In the genomic region with DNA sequence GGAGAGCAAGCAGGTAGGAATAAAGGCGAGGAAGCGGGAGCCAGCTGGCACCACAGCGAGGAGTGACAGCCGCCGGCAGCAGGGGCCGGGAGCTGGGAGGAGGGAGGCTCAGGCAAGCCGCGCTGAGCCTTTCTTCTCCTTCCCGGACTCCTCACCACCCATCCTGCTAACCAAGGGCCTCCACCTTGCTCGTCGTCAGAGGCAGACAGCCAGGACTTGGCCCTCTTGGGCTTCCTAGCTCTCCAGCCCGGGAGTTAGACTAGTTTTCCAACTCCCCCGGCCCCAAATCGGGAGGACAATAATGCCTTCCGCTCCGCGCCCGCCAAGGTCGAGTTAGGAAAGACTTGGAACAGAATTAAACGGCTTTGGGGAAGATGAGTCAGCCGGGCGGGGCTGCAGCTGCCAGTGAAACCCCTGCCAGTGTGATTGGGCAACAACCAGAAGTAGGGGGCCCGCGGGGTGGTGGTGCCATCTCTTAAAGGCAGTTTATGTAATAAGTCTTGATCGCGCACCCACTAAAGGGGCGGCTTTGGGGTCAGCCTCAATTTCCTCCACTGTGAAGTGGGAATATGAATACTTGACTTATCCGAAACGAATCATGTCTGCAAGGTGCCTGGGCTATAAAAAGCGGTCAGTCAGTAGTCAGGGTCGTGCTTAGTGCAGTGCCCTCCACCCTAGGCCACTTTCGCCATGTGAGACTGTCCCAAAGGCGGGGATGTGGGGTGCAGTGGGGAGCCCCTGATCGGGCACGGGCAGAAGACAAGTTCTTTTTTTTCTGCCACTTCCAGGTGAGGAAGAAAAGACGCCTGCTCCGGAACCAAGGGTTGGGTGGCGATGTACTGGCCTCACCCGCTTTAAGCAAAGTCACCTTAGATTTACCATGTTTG, we compare ENCODE assay signal across 7 cellular contexts. TPM values are rescaled to one million over a fixed set of nuclear protein-coding genes. Genes with fewer than 3 reads are reported as not detected.
DNase-seq lines count a peak whose midpoint lies in the region; ATAC-seq and TF ChIP-seq lines count a peak whose summit lies in the region.

No MANE protein-coding gene starts in this region.

- H2AFZ ChIP-seq in GM23248 (peak overlapping the region; percentile 84), parathyroid adenoma (peak overlapping the region; percentile 62)

- H3K4me2 ChIP-seq in GM23248 (ENCODE audit: unreplicated experiment) (peak overlapping the region; percentile 87), parathyroid adenoma (ENCODE audit: low read length) (peak overlapping the region; percentile 76)

- H3K4me1 ChIP-seq in GM23248 (ENCODE audit: insufficient read depth): no peaks in the 10 kb centered on the region
- no peaks in the 10 kb centered on the region for H3K4me1 ChIP-seq in parathyroid adenoma

- 2% methylated on average over 26 to 39 of the region's 39 CpGs for WGBS in GM23248 (ENCODE audit: low coverage in 1 of 2, low lambda C conversion rate in 2 of 2, missing lambda C conversion rate in 2 of 2), 2 experiments

- no peaks in the 10 kb centered on the region for H3K36me3 Mint-ChIP-seq in activated naive CD8-positive, alpha-beta T cell

- H3K4me3 Mint-ChIP-seq in activated naive CD8-positive, alpha-beta T cell: peak overlapping the region; percentile 82

- ATAC-seq in Right ventricle myocardium superior (ENCODE audit: poor library complexity): peak; percentile 65
- no peak for ATAC-seq in GM21825 (IDR thresholded peaks at IDR 0.05; ENCODE audit: unreplicated experiment)

- H3K4me1 Mint-ChIP-seq in activated naive CD8-positive, alpha-beta T cell (ENCODE audit: low read depth): peaks cover 12% of the 10 kb centered on the region

- H3K27me3 ChIP-seq in GM23248 (replicated peaks; ENCODE audit: insufficient read depth) (no peaks in the 10 kb centered on the region), parathyroid adenoma (ENCODE audit: control insufficient read depth, insufficient read depth, low read length) (no peaks in the 10 kb centered on the region)

- no peaks in the 10 kb centered on the region for H3K9me3 Mint-ChIP-seq in activated naive CD8-positive, alpha-beta T cell (ENCODE audit: low read depth)

- in situ Hi-C loops in GM23248 (cut with MboI): no loop called here

- DNase-seq in GM23248 (peak; percentile 82), NCI-H345 treated with DMSO at 0.1 percent for 48 hours (lab: John Stamatoyannopoulos, UW; ENCODE audit: unreplicated experiment) (peak; percentile 11), Right ventricle myocardium superior (peak; percentile 77), UCSD-AML1 (lab: John Stamatoyannopoulos, UW; ENCODE audit: unreplicated experiment) (no peak)

- H3K79me2 ChIP-seq in GM23248 (ENCODE audit: insufficient read depth) (no peaks in the 10 kb centered on the region), parathyroid adenoma (no peaks in the 10 kb centered on the region)

- no peaks in the 10 kb centered on the region for H3F3A ChIP-seq in GM23248 (ENCODE audit: insufficient read depth)

- H3K4me3 ChIP-seq in GM23248 (peak overlapping the region; percentile 68), parathyroid adenoma (ENCODE audit: low read depth, low read length) (peak overlapping the region; percentile 52)

- H3K9me3 ChIP-seq in GM23248 (ENCODE audit: low read depth) (no peaks in the 10 kb centered on the region), parathyroid adenoma (ENCODE audit: control insufficient read depth, low read length) (no peaks in the 10 kb centered on the region)

- peak overlapping the region; percentile 76 for H3K27ac Mint-ChIP-seq in activated naive CD8-positive, alpha-beta T cell

- H3K27me3 Mint-ChIP-seq in activated naive CD8-positive, alpha-beta T cell: no peaks in the 10 kb centered on the region

- TF ChIP-seq CTCF in parathyroid adenoma (IDR thresholded peaks at IDR 0.05): no peak

- H3K36me3 ChIP-seq in GM23248 (ENCODE audit: low read depth) (no peaks in the 10 kb centered on the region), parathyroid adenoma (ENCODE audit: control insufficient read depth, insufficient read depth, low read length) (no peaks in the 10 kb centered on the region)

- peak overlapping the region; percentile 61 for H3K9ac ChIP-seq in GM23248
- no peak overlapping the region for H3K9ac ChIP-seq in parathyroid adenoma

- H3K9me2 ChIP-seq in GM23248 (ENCODE audit: insufficient read depth): no peaks in the 10 kb centered on the region

- H4K20me1 ChIP-seq in GM23248 (ENCODE audit: insufficient read depth): no peaks in the 10 kb centered on the region

- peak overlapping the region; percentile 43 for H3K27ac ChIP-seq in GM23248
- H3K27ac ChIP-seq in parathyroid adenoma: no peak overlapping the region

- intact Hi-C loops in Right ventricle myocardium superior (cut with DNase I): no loop called here

RNA-seq across cellular contexts. Expression of gene HSD17B10, which starts 6.7 kb away (rescaled TPM):
- total RNA-seq in GM23248 (2014; rRNA removed; shearing (Covaris generic)): 33.1 and 47.9 TPM in 2 replicates
- 70.2 and 73.3 TPM in 2 replicates for polyA plus RNA-seq in GM23248 (2016; fragmentation: Nextera tagmentation; extraction: Ambion mirVana)
- total RNA-seq in Right ventricle myocardium superior: 113 TPM

RNA-seq across cellular contexts. Expression of gene RIBC1, which starts 18.2 kb away (rescaled TPM):
- total RNA-seq in GM23248 (2014; rRNA removed; shearing (Covaris generic)): 0.25 and 0.32 TPM in 2 replicates
- 0.48 and 0.70 TPM in 2 replicates for polyA plus RNA-seq in GM23248 (2016; fragmentation: Nextera tagmentation; extraction: Ambion mirVana)
- 0.38 TPM for total RNA-seq in Right ventricle myocardium superior

RNA-seq across cellular contexts. Expression of gene SMC1A, which starts 18.4 kb away (rescaled TPM):
- total RNA-seq in GM23248 (2014; rRNA removed; shearing (Covaris generic)): 16.8 and 21.1 TPM in 2 replicates
- 29.1 and 31.4 TPM in 2 replicates for polyA plus RNA-seq in GM23248 (2016; fragmentation: Nextera tagmentation; extraction: Ambion mirVana)
- total RNA-seq in Right ventricle myocardium superior: 36.6 TPM
